1 cellular context compared by ENCODE assay signal in genomic region chr7:18889436-18889835, GRCh38.
TF ChIP-seq lines count a peak whose summit lies in the region.

No MANE protein-coding gene starts in this region.

TF ChIP-seq in SK-N-SH treated with all-trans-retinoic acid at 6 μM for 48 hours, 23 proteins besides CTCF, POLR2A, EP300 and RAD21 (continued from another document):
- TF ChIP-seq CSRNP3 (CRISPR knock-in tag; IDR thresholded peaks at IDR 0.05) (no peak), TSHZ2 (CRISPR knock-in tag; IDR thresholded peaks at IDR 0.05) (no peak), ZNF8 (CRISPR knock-in tag; IDR thresholded peaks at IDR 0.05) (no peak), CSDC2 (CRISPR knock-in tag; IDR thresholded peaks at IDR 0.05) (no peak), ZFP3 (CRISPR knock-in tag; IDR thresholded peaks at IDR 0.05) (no peak), RARB (CRISPR knock-in tag; IDR thresholded peaks at IDR 0.05) (no peak), ZC3H10 (CRISPR knock-in tag; IDR thresholded peaks at IDR 0.05) (no peak)
